12 cellular contexts compared by ENCODE assay signal in the genomic region with DNA sequence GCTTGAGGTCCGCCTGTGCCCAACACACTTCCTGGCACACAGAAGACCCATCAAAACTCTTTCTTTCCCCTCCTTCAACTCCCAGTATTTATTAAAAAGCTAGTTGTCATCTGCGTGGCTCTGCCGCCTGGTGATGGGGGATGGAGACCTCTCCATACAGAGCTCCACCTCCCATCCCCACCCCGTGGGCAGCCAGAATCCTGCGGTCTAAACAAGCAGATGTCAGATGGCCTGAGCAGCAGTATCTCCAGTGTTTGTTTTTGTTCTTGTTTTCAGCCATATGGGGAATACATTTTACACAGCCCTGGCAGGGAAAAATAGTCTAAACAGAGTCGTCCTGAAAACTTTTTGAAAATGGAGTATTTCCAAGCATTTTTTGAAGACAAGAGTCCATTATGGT.
DNase-seq lines count a peak whose midpoint lies in the region; ATAC-seq, FAIRE-seq and TF ChIP-seq lines count a peak whose summit lies in the region.
"Had no signal": no experiment of that assay in that cellular context is flagged by ENCODE, and none has a peak within 500 bp of the region (broad histone marks: within the 10 kb centered on the region; RNA-seq: fewer than 3 reads in every experiment).

No MANE protein-coding gene starts in this region.

- H3K4me1 Mint-ChIP-seq in activated naive CD8-positive, alpha-beta T cell treated with anti-CD3 and anti-CD28 coated beads, Interleukin-2, amount 50 U/mL, for 24 hours = peaks cover 3% of the 10 kb centered on the region

- H3K36me3 Mint-ChIP-seq in activated naive CD8-positive, alpha-beta T cell treated with anti-CD3 and anti-CD28 coated beads, Interleukin-2, amount 50 U/mL, for 24 hours (ENCODE audit: low read depth) = peaks cover 1% of the 10 kb centered on the region

- no peaks in the 10 kb centered on the region for H3K9me3 Mint-ChIP-seq in activated naive CD8-positive, alpha-beta T cell treated with anti-CD3 and anti-CD28 coated beads, Interleukin-2, amount 50 U/mL, for 24 hours

- H3K4me3 Mint-ChIP-seq in activated naive CD8-positive, alpha-beta T cell treated with anti-CD3 and anti-CD28 coated beads, Interleukin-2, amount 50 U/mL, for 24 hours = no peak overlapping the region

- intact Hi-C loops in thyroid gland (cut with DNase I) = no loop called here

- no peak for ATAC-seq in HG02759 (IDR thresholded peaks at IDR 0.05; ENCODE audit: unreplicated experiment)
- ATAC-seq in activated naive CD8-positive, alpha-beta T cell treated with anti-CD3 and anti-CD28 coated beads, Interleukin-2, amount 50 U/mL, for 24 hours = no peak
- ATAC-seq: A549 had no signal

- peaks cover 38 to 70% of the 10 kb centered on the region in 2 donors for H3K4me1 ChIP-seq in thyroid gland
- H3K4me1 ChIP-seq: A549, parathyroid adenoma had no signal

- WGBS in thyroid gland, 2 donors = 56 to 77% methylated on average over 6 of the region's 6 CpGs

- no peaks in the 10 kb centered on the region for H3K27me3 ChIP-seq in thyroid gland

- no peaks in the 10 kb centered on the region for H3K9me3 ChIP-seq in thyroid gland
- H3K9me3 ChIP-seq: A549 had no signal

- no peak overlapping the region for H3K27ac Mint-ChIP-seq in activated naive CD8-positive, alpha-beta T cell treated with anti-CD3 and anti-CD28 coated beads, Interleukin-2, amount 50 U/mL, for 24 hours

- no peak for FAIRE-seq in GM19239 (lab: Jason Lieb, UNC)
- FAIRE-seq: A549 had no signal

- H3K27ac ChIP-seq in thyroid gland = peak overlapping the region in 2 of 3 donors; percentile 8 to 30
- H3K27ac ChIP-seq: A549, parathyroid adenoma had no signal

- no peak overlapping the region for H3K4me3 ChIP-seq in thyroid gland (replicated peaks in 1 of 3)
- H3K4me3 ChIP-seq: A549 had no signal

- TF ChIP-seq POLR2A in thyroid gland (IDR thresholded peaks at IDR 0.05) = no peak

- no peaks in the 10 kb centered on the region for H3K27me3 Mint-ChIP-seq in activated naive CD8-positive, alpha-beta T cell treated with anti-CD3 and anti-CD28 coated beads, Interleukin-2, amount 50 U/mL, for 24 hours

- TF ChIP-seq CTCF in thyroid gland (IDR thresholded peaks at IDR 0.05) = no peak

- DNase-seq in NCI-H146 (lab: John Stamatoyannopoulos, UW) (peak; percentile 34), NCI-H146 treated with DMSO at 0.1 percent for 48 hours (lab: John Stamatoyannopoulos, UW; ENCODE audit: unreplicated experiment) (no peak), anterior cingulate cortex (lab: John Stamatoyannopoulos, UW) (peak in 44 of 58 donors; percentile 8 to 72 (median 46)), inferior parietal cortex (ENCODE audit: extremely low spot score) (peak; percentile 69), thyroid gland (no peak), GM19239 (ENCODE audit: insufficient read length, low spot score) (no peak)
- DNase-seq in activated naive CD8-positive, alpha-beta T cell treated with anti-CD3 and anti-CD28 coated beads, Interleukin-2, amount 50 U/mL, for 24 hours = no peak
- DNase-seq: central memory CD4-positive, alpha-beta T cell; SIG-M5 had no signal

- H3K36me3 ChIP-seq in thyroid gland = no peaks in the 10 kb centered on the region

Comparison
In these comparisons a context has a peak if more than half of its experiments do, and no peak if none do; other contexts are left out.
1. DNase-seq: peak in NCI-H146 (single experiment), anterior cingulate cortex (44 of 58) and inferior parietal cortex (single experiment); none in NCI-H146 treated with DMSO at 0.1 percent for 48 hours (single experiment), thyroid gland (0 of 2), GM19239 (single experiment) and activated naive CD8-positive, alpha-beta T cell treated with anti-CD3 and anti-CD28 coated beads, Interleukin-2, amount 50 U/mL, for 24 hours (single experiment).